ENCODE assay signal across 1 cellular context in the genomic region with DNA sequence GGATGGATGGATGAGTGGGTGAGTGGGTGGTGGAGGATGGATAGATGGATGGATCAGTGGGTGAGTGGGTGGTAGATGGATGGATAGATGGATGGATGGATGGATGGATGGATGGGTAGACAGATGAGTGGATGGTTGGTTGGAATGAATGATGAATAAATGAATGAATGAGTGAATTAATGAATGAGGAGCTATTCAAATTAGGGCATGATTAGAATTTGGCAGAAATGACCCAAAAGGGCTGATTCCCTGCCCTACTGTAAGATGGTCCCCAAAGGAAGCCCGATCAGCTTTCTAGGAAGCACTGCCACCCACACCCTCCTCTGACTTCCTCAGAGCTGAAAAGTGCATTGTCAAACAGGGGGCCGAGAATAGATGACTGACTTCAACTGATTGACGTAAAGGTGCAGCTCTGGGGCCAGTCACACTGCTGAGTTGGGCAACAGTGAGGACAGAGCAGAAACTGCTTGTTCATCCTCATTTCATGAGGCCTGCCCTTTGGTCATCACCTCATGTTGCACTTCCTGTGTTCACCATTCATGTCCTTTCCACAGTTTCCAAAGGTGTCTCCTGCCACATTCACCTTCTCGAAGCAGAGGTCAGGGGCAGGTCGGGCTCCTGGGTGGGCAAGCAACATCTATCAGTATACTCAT.
TF ChIP-seq lines count a peak whose summit lies in the region.

No MANE protein-coding gene starts in this region.

TF ChIP-seq in K562, 482 proteins besides CTCF, POLR2A, EP300 and RAD21 (continued from another document and continues in another):
- TF ChIP-seq, protein P1, sequence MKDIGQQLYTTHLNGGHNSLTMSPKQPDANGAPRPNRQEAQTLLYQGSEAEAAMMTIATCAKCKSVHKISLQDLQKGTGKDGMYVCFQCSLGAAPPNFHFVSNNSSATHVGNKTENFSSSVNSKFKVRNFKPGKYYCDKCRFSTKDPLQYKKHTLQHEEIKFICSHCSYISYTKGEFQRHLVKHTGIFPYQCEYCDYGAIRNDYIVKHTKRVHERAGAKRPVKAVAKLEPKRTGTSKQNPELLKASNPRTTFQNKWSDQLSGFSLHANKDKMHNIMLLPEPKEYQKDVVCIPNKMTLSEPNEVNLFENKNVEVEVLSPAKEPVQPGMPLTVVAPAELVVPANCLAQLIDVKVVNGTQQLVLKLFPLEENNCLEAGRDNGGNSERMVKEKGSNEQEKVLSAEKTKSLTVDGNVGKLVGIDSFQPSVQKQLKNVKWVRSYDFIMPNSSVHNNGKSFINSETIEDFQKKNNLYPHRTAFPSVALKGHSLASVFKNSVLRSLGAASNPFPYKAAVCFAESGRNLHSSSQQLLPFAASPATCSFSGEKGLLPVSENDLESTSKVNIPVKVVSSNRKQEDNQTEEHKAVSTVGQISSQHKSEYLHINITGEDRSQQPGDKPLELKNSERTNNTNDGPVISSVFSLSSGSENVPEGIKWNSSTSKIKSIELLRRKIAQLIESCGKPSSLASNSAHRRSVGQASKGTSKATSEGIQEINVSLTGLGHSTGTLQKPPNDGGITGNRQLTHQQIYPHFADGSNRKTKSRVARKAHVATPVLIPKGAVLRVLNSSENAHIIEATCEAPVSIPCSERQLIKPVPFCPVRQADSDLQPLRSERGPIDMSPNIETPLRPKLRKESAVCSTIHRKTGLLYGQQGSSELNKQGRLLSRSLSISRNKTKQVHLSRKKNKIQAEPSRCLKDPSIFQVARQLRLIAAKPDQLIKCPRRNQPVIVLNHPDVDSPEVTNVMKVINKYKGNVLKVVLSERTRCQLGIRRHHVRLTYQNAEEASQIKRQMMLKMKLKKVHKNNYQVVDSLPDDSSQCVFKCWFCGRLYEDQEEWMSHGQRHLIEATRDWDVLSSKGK (CRISPR knock-in tag; IDR thresholded peaks at IDR 0.05) = no peak
- TF ChIP-seq HIVEP1 (CRISPR knock-in tag; IDR thresholded peaks at IDR 0.05) = no peak
- no peak for TF ChIP-seq PURB (CRISPR knock-in tag; IDR thresholded peaks at IDR 0.05; ENCODE audit: low read depth)
- TF ChIP-seq ETV1 (tag; conservative IDR thresholded peaks at IDR 0.05; ENCODE audit: low read depth) = peak; percentile 67; the same call in 1 of the 2 replicates
- no peak for TF ChIP-seq HMG20B (CRISPR knock-in tag; IDR thresholded peaks at IDR 0.05)
- TF ChIP-seq PHTF2 (CRISPR knock-in tag; IDR thresholded peaks at IDR 0.05) = no peak
- TF ChIP-seq, protein P2, sequence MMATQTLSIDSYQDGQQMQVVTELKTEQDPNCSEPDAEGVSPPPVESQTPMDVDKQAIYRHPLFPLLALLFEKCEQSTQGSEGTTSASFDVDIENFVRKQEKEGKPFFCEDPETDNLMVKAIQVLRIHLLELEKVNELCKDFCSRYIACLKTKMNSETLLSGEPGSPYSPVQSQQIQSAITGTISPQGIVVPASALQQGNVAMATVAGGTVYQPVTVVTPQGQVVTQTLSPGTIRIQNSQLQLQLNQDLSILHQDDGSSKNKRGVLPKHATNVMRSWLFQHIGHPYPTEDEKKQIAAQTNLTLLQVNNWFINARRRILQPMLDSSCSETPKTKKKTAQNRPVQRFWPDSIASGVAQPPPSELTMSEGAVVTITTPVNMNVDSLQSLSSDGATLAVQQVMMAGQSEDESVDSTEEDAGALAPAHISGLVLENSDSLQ (IDR thresholded peaks at IDR 0.05) = peak; percentile 80
- no peak for TF ChIP-seq DNMT1 (IDR thresholded peaks at IDR 0.05)
- no peak for TF ChIP-seq ILK (tag; IDR thresholded peaks at IDR 0.05; ENCODE audit: borderline replicate concordance, low read depth)
- TF ChIP-seq, protein P3, sequence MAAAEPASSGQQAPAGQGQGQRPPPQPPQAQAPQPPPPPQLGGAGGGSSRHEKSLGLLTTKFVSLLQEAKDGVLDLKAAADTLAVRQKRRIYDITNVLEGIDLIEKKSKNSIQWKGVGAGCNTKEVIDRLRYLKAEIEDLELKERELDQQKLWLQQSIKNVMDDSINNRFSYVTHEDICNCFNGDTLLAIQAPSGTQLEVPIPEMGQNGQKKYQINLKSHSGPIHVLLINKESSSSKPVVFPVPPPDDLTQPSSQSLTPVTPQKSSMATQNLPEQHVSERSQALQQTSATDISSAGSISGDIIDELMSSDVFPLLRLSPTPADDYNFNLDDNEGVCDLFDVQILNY (CRISPR knock-in tag; IDR thresholded peaks at IDR 0.05) = no peak
- no peak for TF ChIP-seq GATAD2B (IDR thresholded peaks at IDR 0.05; ENCODE audit: borderline replicate concordance)
- TF ChIP-seq ZNF766 (CRISPR knock-in tag; conservative IDR thresholded peaks at IDR 0.05) = peak; percentile 61; the same call in 1 of the 2 replicates
- TF ChIP-seq ZNF507 (tag; conservative IDR thresholded peaks at IDR 0.05) = no peak
- TF ChIP-seq ZBTB17 (CRISPR knock-in tag; IDR thresholded peaks at IDR 0.05) = no peak
- TF ChIP-seq PCBP2 (IDR thresholded peaks at IDR 0.05; ENCODE audit: low read depth, low read length, poor library complexity, severe bottlenecking) = no peak
- no peak for TF ChIP-seq MYC (IDR thresholded peaks at IDR 0.05; ENCODE audit: low read depth, low read length)
- TF ChIP-seq MYC (CRISPR knock-in tag; IDR thresholded peaks at IDR 0.05; ENCODE audit: borderline replicate concordance, low read depth) = no peak
- TF ChIP-seq, protein P4, sequence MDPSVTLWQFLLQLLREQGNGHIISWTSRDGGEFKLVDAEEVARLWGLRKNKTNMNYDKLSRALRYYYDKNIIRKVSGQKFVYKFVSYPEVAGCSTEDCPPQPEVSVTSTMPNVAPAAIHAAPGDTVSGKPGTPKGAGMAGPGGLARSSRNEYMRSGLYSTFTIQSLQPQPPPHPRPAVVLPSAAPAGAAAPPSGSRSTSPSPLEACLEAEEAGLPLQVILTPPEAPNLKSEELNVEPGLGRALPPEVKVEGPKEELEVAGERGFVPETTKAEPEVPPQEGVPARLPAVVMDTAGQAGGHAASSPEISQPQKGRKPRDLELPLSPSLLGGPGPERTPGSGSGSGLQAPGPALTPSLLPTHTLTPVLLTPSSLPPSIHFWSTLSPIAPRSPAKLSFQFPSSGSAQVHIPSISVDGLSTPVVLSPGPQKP (CRISPR knock-in tag; IDR thresholded peaks at IDR 0.05) = no peak
- no peak for TF ChIP-seq SMARCA5 (IDR thresholded peaks at IDR 0.05)
- no peak for TF ChIP-seq ZNF184 (CRISPR knock-in tag; IDR thresholded peaks at IDR 0.05)
- TF ChIP-seq, protein P5, sequence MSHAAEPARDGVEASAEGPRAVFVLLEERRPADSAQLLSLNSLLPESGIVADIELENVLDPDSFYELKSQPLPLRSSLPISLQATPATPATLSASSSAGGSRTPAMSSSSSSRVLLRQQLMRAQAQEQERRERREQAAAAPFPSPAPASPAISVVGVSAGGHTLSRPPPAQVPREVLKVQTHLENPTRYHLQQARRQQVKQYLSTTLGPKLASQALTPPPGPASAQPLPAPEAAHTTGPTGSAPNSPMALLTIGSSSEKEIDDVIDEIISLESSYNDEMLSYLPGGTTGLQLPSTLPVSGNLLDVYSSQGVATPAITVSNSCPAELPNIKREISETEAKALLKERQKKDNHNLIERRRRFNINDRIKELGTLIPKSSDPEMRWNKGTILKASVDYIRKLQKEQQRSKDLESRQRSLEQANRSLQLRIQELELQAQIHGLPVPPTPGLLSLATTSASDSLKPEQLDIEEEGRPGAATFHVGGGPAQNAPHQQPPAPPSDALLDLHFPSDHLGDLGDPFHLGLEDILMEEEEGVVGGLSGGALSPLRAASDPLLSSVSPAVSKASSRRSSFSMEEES (CRISPR knock-in tag; IDR thresholded peaks at IDR 0.05) = no peak
- TF ChIP-seq CHD4 (IDR thresholded peaks at IDR 0.05; ENCODE audit: insufficient read depth, insufficient replicate concordance, low read depth, low read length, poor library complexity, severe bottlenecking) = no peak
- TF ChIP-seq BCL6 (CRISPR knock-in tag; IDR thresholded peaks at IDR 0.05) = no peak
- no peak for TF ChIP-seq THRAP3 (IDR thresholded peaks at IDR 0.05; ENCODE audit: borderline replicate concordance)
- TF ChIP-seq CEBPG (CRISPR knock-in tag; IDR thresholded peaks at IDR 0.05) = peak; percentile 54
- peak; percentile 88 to 89 for TF ChIP-seq CEBPG (tag; conservative IDR thresholded peaks at IDR 0.05 in 1 of 2, IDR thresholded peaks at IDR 0.05 in 1 of 2)
- no peak for TF ChIP-seq KDM1A (IDR thresholded peaks at IDR 0.05)
- TF ChIP-seq FOSL1 (tag; conservative IDR thresholded peaks at IDR 0.05) = no peak
- TF ChIP-seq, protein P6, sequence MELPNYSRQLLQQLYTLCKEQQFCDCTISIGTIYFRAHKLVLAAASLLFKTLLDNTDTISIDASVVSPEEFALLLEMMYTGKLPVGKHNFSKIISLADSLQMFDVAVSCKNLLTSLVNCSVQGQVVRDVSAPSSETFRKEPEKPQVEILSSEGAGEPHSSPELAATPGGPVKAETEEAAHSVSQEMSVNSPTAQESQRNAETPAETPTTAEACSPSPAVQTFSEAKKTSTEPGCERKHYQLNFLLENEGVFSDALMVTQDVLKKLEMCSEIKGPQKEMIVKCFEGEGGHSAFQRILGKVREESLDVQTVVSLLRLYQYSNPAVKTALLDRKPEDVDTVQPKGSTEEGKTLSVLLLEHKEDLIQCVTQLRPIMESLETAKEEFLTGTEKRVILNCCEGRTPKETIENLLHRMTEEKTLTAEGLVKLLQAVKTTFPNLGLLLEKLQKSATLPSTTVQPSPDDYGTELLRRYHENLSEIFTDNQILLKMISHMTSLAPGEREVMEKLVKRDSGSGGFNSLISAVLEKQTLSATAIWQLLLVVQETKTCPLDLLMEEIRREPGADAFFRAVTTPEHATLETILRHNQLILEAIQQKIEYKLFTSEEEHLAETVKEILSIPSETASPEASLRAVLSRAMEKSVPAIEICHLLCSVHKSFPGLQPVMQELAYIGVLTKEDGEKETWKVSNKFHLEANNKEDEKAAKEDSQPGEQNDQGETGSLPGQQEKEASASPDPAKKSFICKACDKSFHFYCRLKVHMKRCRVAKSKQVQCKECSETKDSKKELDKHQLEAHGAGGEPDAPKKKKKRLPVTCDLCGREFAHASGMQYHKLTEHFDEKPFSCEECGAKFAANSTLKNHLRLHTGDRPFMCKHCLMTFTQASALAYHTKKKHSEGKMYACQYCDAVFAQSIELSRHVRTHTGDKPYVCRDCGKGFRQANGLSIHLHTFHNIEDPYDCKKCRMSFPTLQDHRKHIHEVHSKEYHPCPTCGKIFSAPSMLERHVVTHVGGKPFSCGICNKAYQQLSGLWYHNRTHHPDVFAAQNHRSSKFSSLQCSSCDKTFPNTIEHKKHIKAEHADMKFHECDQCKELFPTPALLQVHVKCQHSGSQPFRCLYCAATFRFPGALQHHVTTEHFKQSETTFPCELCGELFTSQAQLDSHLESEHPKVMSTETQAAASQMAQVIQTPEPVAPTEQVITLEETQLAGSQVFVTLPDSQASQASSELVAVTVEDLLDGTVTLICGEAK (IDR thresholded peaks at IDR 0.05) = no peak
- TF ChIP-seq, protein P6 (CRISPR knock-in tag; IDR thresholded peaks at IDR 0.05) = no peak
- no peak for TF ChIP-seq ZFP36 (IDR thresholded peaks at IDR 0.05; ENCODE audit: low read depth, low read length, partially characterized antibody)
- no peak for TF ChIP-seq FOXP1 (CRISPR knock-in tag; IDR thresholded peaks at IDR 0.05)
- peak; percentile 73 for TF ChIP-seq GABPA (tag; conservative IDR thresholded peaks at IDR 0.05; ENCODE audit: low read depth)
- TF ChIP-seq ZNF696 (CRISPR knock-in tag; conservative IDR thresholded peaks at IDR 0.05) = no peak
- no peak; the same call in 1 of the 2 replicates for TF ChIP-seq ETV5 (CRISPR knock-in tag; IDR thresholded peaks at IDR 0.05; ENCODE audit: low read depth)
- no peak for TF ChIP-seq SP1 (CRISPR knock-in tag; IDR thresholded peaks at IDR 0.05)
- TF ChIP-seq SMAD3 (CRISPR knock-in tag; conservative IDR thresholded peaks at IDR 0.05) = no peak
- no peak for TF ChIP-seq EWSR1 (IDR thresholded peaks at IDR 0.05; ENCODE audit: borderline replicate concordance, low read depth, partially characterized antibody)
- TF ChIP-seq BACH1 (tag; IDR thresholded peaks at IDR 0.05) = peak; percentile 76; the same call in 1 of the 2 replicates
- no peak for TF ChIP-seq LEF1 (IDR thresholded peaks at IDR 0.05)
- TF ChIP-seq PTTG1 (tag; IDR thresholded peaks at IDR 0.05; ENCODE audit: low read depth) = no peak
- TF ChIP-seq MCM5 (IDR thresholded peaks at IDR 0.05; ENCODE audit: low read depth) = no peak
- TF ChIP-seq, protein P7, sequence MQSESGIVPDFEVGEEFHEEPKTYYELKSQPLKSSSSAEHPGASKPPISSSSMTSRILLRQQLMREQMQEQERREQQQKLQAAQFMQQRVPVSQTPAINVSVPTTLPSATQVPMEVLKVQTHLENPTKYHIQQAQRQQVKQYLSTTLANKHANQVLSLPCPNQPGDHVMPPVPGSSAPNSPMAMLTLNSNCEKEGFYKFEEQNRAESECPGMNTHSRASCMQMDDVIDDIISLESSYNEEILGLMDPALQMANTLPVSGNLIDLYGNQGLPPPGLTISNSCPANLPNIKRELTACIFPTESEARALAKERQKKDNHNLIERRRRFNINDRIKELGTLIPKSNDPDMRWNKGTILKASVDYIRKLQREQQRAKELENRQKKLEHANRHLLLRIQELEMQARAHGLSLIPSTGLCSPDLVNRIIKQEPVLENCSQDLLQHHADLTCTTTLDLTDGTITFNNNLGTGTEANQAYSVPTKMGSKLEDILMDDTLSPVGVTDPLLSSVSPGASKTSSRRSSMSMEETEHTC (IDR thresholded peaks at IDR 0.05) = no peak
